Comparison of ENCODE assay signal across 1 cellular context in the genomic region with DNA sequence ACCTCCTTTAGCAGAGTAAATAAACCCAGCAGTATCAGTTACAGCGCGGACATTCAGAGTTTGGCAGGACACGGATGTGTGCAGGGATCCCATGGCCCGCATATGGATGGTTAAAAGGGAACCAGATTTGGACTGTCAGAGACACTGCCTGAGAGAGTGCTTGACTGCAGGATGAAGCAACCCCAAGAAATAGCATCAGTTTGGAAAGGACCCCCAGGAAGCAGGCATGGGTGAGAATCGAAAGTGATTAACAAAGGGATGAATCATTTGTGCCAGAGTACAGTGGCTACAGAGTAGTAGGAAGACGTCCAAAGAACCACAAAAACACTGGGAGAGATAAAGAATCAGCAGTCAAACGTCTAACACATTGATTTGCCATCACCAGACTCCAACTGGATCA.
TF ChIP-seq lines count a peak whose summit lies in the region.

No MANE protein-coding gene starts in this region.

TF ChIP-seq in SK-N-SH, 30 proteins besides CTCF, POLR2A, EP300 and RAD21 (continued from another document):
- TF ChIP-seq, protein P1, sequence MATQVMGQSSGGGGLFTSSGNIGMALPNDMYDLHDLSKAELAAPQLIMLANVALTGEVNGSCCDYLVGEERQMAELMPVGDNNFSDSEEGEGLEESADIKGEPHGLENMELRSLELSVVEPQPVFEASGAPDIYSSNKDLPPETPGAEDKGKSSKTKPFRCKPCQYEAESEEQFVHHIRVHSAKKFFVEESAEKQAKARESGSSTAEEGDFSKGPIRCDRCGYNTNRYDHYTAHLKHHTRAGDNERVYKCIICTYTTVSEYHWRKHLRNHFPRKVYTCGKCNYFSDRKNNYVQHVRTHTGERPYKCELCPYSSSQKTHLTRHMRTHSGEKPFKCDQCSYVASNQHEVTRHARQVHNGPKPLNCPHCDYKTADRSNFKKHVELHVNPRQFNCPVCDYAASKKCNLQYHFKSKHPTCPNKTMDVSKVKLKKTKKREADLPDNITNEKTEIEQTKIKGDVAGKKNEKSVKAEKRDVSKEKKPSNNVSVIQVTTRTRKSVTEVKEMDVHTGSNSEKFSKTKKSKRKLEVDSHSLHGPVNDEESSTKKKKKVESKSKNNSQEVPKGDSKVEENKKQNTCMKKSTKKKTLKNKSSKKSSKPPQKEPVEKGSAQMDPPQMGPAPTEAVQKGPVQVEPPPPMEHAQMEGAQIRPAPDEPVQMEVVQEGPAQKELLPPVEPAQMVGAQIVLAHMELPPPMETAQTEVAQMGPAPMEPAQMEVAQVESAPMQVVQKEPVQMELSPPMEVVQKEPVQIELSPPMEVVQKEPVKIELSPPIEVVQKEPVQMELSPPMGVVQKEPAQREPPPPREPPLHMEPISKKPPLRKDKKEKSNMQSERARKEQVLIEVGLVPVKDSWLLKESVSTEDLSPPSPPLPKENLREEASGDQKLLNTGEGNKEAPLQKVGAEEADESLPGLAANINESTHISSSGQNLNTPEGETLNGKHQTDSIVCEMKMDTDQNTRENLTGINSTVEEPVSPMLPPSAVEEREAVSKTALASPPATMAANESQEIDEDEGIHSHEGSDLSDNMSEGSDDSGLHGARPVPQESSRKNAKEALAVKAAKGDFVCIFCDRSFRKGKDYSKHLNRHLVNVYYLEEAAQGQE (IDR thresholded peaks at IDR 0.05; ENCODE audit: low read depth, low read length): no peak
- no peak for TF ChIP-seq SIN3A (IDR thresholded peaks at IDR 0.05; ENCODE audit: borderline replicate concordance, low read depth, low read length)
